ENCODE assay signal across 1 cellular context in the genomic region with DNA sequence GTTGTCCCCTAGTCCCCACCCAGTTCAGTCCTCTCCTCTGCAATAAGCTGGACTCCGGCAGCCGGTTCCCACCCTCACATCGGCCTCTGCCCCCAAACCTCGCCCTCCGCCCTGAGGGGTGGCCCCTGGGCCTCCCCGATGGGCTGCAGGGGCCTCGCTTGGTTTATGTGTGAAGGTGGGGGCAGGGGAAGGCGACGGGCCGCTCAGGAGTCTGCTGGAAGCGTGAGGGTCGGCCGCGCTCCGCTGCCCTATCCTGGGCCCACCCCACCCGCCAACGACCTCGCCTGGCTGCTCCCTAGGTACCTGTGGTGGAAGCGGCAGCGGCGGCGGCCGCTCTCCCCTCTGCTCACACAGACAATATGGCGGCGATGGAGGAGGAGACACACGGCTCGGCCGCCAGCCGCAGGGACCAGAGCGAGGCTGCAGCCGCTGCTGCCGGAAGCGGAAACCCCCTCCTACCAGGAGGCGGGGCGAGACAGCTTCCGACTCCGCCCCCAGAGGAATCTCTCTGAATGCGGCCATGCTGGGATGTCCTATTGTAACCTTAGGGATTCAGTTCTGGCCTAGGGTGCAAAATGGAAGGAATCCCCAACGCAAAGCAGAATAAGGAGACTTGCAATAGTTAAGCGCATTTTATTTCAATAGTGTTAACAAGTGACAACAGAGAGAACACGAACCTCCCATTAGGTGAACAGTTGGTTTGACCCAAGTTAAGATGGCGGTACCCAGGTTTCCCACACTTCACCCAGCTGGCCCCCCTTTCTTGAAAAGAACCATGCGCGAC.
TF ChIP-seq lines count a peak whose summit lies in the region.

A gene (minus strand): TSS at position 422 of the 784 bp plus-strand sequence. CDS start 35,239 bp downstream, outside the sequence.

TF ChIP-seq in HepG2, 621 proteins besides CTCF, POLR2A, EP300 and RAD21 (continued from another document and continues in another):
- TF ChIP-seq ZNF776 (CRISPR knock-in tag; IDR thresholded peaks at IDR 0.05): peak; percentile 56; the same call in 1 of the 2 replicates
- no peak for TF ChIP-seq TAF15 (IDR thresholded peaks at IDR 0.05; ENCODE audit: low read depth, low read length, poor library complexity, severe bottlenecking)
- TF ChIP-seq ZNF350 (CRISPR knock-in tag; IDR thresholded peaks at IDR 0.05; ENCODE audit: borderline replicate concordance, low read depth): peak; percentile 99
- peak; percentile 100 for TF ChIP-seq MAZ (IDR thresholded peaks at IDR 0.05; ENCODE audit: borderline replicate concordance, low read depth, low read length)
- peak; percentile 100 for TF ChIP-seq MAZ (CRISPR knock-in tag; IDR thresholded peaks at IDR 0.05; ENCODE audit: low read depth)
- peak; percentile 49 for TF ChIP-seq ZBTB7B (CRISPR knock-in tag; IDR thresholded peaks at IDR 0.05)
- TF ChIP-seq MED1 (CRISPR knock-in tag; IDR thresholded peaks at IDR 0.05): peak; percentile 77
- no peak for TF ChIP-seq NFE2 (CRISPR knock-in tag; IDR thresholded peaks at IDR 0.05)
- TF ChIP-seq, protein P1, sequence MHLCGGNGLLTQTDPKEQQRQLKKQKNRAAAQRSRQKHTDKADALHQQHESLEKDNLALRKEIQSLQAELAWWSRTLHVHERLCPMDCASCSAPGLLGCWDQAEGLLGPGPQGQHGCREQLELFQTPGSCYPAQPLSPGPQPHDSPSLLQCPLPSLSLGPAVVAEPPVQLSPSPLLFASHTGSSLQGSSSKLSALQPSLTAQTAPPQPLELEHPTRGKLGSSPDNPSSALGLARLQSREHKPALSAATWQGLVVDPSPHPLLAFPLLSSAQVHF (CRISPR knock-in tag; IDR thresholded peaks at IDR 0.05): no peak
- TF ChIP-seq, protein P2, sequence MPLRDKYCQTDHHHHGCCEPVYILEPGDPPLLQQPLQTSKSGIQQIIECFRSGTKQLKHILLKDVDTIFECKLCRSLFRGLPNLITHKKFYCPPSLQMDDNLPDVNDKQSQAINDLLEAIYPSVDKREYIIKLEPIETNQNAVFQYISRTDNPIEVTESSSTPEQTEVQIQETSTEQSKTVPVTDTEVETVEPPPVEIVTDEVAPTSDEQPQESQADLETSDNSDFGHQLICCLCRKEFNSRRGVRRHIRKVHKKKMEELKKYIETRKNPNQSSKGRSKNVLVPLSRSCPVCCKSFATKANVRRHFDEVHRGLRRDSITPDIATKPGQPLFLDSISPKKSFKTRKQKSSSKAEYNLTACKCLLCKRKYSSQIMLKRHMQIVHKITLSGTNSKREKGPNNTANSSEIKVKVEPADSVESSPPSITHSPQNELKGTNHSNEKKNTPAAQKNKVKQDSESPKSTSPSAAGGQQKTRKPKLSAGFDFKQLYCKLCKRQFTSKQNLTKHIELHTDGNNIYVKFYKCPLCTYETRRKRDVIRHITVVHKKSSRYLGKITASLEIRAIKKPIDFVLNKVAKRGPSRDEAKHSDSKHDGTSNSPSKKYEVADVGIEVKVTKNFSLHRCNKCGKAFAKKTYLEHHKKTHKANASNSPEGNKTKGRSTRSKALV (CRISPR knock-in tag; IDR thresholded peaks at IDR 0.05): no peak; the same call in 1 of the 2 replicates
- TF ChIP-seq, protein P3, sequence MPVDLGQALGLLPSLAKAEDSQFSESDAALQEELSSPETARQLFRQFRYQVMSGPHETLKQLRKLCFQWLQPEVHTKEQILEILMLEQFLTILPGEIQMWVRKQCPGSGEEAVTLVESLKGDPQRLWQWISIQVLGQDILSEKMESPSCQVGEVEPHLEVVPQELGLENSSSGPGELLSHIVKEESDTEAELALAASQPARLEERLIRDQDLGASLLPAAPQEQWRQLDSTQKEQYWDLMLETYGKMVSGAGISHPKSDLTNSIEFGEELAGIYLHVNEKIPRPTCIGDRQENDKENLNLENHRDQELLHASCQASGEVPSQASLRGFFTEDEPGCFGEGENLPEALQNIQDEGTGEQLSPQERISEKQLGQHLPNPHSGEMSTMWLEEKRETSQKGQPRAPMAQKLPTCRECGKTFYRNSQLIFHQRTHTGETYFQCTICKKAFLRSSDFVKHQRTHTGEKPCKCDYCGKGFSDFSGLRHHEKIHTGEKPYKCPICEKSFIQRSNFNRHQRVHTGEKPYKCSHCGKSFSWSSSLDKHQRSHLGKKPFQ (CRISPR knock-in tag; IDR thresholded peaks at IDR 0.05; ENCODE audit: insufficient replicate concordance): peak; percentile 77
- TF ChIP-seq ZNF274 (CRISPR knock-in tag; IDR thresholded peaks at IDR 0.05): peak; percentile 81; the same call in 1 of the 2 replicates
- no peak; the same call in 1 of the 2 replicates for TF ChIP-seq ZNF235 (CRISPR knock-in tag; IDR thresholded peaks at IDR 0.05; ENCODE audit: borderline replicate concordance)
- peak; percentile 98 for TF ChIP-seq SRY (CRISPR knock-in tag; IDR thresholded peaks at IDR 0.05)
- no peak for TF ChIP-seq MAFG (CRISPR knock-in tag; IDR thresholded peaks at IDR 0.05)
- peak; percentile 97 for TF ChIP-seq WIZ (CRISPR knock-in tag; IDR thresholded peaks at IDR 0.05)
- TF ChIP-seq ZNF205 (CRISPR knock-in tag; IDR thresholded peaks at IDR 0.05): peak; percentile 29; the same call in 1 of the 2 replicates
- TF ChIP-seq HOXD1 (CRISPR knock-in tag; IDR thresholded peaks at IDR 0.05): peak; percentile 96
- TF ChIP-seq, protein P4, sequence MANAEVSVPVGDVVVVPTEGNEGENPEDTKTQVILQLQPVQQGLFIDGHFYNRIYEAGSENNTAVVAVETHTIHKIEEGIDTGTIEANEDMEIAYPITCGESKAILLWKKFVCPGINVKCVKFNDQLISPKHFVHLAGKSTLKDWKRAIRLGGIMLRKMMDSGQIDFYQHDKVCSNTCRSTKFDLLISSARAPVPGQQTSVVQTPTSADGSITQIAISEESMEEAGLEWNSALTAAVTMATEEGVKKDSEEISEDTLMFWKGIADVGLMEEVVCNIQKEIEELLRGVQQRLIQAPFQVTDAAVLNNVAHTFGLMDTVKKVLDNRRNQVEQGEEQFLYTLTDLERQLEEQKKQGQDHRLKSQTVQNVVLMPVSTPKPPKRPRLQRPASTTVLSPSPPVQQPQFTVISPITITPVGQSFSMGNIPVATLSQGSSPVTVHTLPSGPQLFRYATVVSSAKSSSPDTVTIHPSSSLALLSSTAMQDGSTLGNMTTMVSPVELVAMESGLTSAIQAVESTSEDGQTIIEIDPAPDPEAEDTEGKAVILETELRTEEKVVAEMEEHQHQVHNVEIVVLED (CRISPR knock-in tag; IDR thresholded peaks at IDR 0.05; ENCODE audit: borderline replicate concordance): peak; percentile 51; the same call in 1 of the 2 replicates
- TF ChIP-seq, protein P5, sequence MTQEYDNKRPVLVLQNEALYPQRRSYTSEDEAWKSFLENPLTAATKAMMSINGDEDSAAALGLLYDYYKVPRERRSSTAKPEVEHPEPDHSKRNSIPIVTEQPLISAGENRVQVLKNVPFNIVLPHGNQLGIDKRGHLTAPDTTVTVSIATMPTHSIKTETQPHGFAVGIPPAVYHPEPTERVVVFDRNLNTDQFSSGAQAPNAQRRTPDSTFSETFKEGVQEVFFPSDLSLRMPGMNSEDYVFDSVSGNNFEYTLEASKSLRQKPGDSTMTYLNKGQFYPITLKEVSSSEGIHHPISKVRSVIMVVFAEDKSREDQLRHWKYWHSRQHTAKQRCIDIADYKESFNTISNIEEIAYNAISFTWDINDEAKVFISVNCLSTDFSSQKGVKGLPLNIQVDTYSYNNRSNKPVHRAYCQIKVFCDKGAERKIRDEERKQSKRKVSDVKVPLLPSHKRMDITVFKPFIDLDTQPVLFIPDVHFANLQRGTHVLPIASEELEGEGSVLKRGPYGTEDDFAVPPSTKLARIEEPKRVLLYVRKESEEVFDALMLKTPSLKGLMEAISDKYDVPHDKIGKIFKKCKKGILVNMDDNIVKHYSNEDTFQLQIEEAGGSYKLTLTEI (CRISPR knock-in tag; conservative IDR thresholded peaks at IDR 0.05): no peak
- TF ChIP-seq SP5 (CRISPR knock-in tag; IDR thresholded peaks at IDR 0.05; ENCODE audit: borderline replicate concordance, low read depth): peak; percentile 95
- TF ChIP-seq, protein P6, sequence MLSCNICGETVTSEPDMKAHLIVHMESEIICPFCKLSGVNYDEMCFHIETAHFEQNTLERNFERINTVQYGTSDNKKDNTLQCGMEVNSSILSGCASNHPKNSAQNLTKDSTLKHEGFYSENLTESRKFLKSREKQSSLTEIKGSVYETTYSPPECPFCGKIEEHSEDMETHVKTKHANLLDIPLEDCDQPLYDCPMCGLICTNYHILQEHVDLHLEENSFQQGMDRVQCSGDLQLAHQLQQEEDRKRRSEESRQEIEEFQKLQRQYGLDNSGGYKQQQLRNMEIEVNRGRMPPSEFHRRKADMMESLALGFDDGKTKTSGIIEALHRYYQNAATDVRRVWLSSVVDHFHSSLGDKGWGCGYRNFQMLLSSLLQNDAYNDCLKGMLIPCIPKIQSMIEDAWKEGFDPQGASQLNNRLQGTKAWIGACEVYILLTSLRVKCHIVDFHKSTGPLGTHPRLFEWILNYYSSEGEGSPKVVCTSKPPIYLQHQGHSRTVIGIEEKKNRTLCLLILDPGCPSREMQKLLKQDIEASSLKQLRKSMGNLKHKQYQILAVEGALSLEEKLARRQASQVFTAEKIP (CRISPR knock-in tag; IDR thresholded peaks at IDR 0.05; ENCODE audit: borderline replicate concordance): no peak
- no peak; the same call in none of the 2 replicates for TF ChIP-seq ZMYM3 (CRISPR knock-in tag; IDR thresholded peaks at IDR 0.05)
- TF ChIP-seq, protein P7, sequence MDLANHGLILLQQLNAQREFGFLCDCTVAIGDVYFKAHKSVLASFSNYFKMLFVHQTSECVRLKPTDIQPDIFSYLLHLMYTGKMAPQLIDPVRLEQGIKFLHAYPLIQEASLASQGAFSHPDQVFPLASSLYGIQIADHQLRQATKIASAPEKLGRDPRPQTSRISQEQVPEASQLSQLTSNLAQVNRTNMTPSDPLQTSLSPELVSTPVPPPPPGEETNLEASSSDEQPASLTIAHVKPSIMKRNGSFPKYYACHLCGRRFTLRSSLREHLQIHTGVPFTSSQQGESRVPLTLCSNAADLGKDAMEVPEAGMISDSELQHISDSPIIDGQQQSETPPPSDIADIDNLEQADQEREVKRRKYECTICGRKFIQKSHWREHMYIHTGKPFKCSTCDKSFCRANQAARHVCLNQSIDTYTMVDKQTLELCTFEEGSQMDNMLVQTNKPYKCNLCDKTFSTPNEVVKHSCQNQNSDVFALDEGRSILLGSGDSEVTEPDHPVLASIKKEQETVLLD (CRISPR knock-in tag; IDR thresholded peaks at IDR 0.05; ENCODE audit: low read depth): peak; percentile 71; the same call in 1 of the 2 replicates
- TF ChIP-seq BRD4 (CRISPR knock-in tag; IDR thresholded peaks at IDR 0.05): peak; percentile 89; the same call in 1 of the 2 replicates
- no peak for TF ChIP-seq FOXA1 (IDR thresholded peaks at IDR 0.05)
- no peak; the same call in 1 of the 2 replicates for TF ChIP-seq FOXA1 (CRISPR knock-in tag; IDR thresholded peaks at IDR 0.05)
- TF ChIP-seq SALL1 (CRISPR knock-in tag; IDR thresholded peaks at IDR 0.05): peak; percentile 81
- TF ChIP-seq, protein P8, sequence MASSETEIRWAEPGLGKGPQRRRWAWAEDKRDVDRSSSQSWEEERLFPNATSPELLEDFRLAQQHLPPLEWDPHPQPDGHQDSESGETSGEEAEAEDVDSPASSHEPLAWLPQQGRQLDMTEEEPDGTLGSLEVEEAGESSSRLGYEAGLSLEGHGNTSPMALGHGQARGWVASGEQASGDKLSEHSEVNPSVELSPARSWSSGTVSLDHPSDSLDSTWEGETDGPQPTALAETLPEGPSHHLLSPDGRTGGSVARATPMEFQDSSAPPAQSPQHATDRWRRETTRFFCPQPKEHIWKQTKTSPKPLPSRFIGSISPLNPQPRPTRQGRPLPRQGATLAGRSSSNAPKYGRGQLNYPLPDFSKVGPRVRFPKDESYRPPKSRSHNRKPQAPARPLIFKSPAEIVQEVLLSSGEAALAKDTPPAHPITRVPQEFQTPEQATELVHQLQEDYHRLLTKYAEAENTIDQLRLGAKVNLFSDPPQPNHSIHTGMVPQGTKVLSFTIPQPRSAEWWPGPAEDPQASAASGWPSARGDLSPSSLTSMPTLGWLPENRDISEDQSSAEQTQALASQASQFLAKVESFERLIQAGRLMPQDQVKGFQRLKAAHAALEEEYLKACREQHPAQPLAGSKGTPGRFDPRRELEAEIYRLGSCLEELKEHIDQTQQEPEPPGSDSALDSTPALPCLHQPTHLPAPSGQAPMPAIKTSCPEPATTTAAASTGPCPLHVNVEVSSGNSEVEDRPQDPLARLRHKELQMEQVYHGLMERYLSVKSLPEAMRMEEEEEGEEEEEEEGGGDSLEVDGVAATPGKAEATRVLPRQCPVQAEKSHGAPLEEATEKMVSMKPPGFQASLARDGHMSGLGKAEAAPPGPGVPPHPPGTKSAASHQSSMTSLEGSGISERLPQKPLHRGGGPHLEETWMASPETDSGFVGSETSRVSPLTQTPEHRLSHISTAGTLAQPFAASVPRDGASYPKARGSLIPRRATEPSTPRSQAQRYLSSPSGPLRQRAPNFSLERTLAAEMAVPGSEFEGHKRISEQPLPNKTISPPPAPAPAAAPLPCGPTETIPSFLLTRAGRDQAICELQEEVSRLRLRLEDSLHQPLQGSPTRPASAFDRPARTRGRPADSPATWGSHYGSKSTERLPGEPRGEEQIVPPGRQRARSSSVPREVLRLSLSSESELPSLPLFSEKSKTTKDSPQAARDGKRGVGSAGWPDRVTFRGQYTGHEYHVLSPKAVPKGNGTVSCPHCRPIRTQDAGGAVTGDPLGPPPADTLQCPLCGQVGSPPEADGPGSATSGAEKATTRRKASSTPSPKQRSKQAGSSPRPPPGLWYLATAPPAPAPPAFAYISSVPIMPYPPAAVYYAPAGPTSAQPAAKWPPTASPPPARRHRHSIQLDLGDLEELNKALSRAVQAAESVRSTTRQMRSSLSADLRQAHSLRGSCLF (CRISPR knock-in tag; IDR thresholded peaks at IDR 0.05; ENCODE audit: borderline replicate concordance): no peak
- TF ChIP-seq HMG20B (CRISPR knock-in tag; conservative IDR thresholded peaks at IDR 0.05): 0 out of 2 replicates have a peak, but pooled peaks have one; percentile 49
- TF ChIP-seq PHF8 (CRISPR knock-in tag; IDR thresholded peaks at IDR 0.05): peak; percentile 99
- TF ChIP-seq, protein P9, sequence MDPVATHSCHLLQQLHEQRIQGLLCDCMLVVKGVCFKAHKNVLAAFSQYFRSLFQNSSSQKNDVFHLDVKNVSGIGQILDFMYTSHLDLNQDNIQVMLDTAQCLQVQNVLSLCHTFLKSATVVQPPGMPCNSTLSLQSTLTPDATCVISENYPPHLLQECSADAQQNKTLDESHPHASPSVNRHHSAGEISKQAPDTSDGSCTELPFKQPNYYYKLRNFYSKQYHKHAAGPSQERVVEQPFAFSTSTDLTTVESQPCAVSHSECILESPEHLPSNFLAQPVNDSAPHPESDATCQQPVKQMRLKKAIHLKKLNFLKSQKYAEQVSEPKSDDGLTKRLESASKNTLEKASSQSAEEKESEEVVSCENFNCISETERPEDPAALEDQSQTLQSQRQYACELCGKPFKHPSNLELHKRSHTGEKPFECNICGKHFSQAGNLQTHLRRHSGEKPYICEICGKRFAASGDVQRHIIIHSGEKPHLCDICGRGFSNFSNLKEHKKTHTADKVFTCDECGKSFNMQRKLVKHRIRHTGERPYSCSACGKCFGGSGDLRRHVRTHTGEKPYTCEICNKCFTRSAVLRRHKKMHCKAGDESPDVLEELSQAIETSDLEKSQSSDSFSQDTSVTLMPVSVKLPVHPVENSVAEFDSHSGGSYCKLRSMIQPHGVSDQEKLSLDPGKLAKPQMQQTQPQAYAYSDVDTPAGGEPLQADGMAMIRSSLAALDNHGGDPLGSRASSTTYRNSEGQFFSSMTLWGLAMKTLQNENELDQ (CRISPR knock-in tag; IDR thresholded peaks at IDR 0.05; ENCODE audit: borderline replicate concordance): no peak
